In genomic region chr3:169666501-169667379, GRCh38 we compare ENCODE assay signal across 15 cellular contexts. TPM values are rescaled to one million over a fixed set of nuclear protein-coding genes. Genes with fewer than 3 reads are reported as not detected.
DNase-seq lines count a peak whose midpoint lies in the region; ATAC-seq and TF ChIP-seq lines count a peak whose summit lies in the region.
"Had no signal": no experiment of that assay in that cellular context is flagged by ENCODE, and none has a peak within 500 bp of the region (broad histone marks: within the 10 kb centered on the region; RNA-seq: fewer than 3 reads in every experiment).

No MANE protein-coding gene starts in this region.

- H3K4me3 ChIP-seq in cardiac muscle cell (peak overlapping the region; percentile 17), mesenchymal stem cell (ENCODE audit: insufficient read depth in 1 of 2, low read depth in 1 of 2, low read length in 2 of 2) (no peak overlapping the region), aorta (ENCODE audit: low read length in 2 of 2) (peak overlapping the region; percentile 33 to 64)
- H3K4me3 ChIP-seq: SK-N-MC, skin epidermis, uterus had no signal

- H2BK12ac ChIP-seq in mesenchymal stem cell (ENCODE audit: low read length in 2 of 2): no peak overlapping the region

- peaks cover 6% of the 10 kb centered on the region for H3K4me1 ChIP-seq in cardiac muscle cell (ENCODE audit: low read depth)
- H3K4me1 ChIP-seq in mesenchymal stem cell (ENCODE audit: control insufficient read depth, insufficient read depth, low read depth, low read length): peaks cover 22% of the 10 kb centered on the region
- no peaks in the 10 kb centered on the region for H3K4me1 ChIP-seq in aorta (ENCODE audit: control insufficient read depth in 1 of 2, insufficient read depth in 2 of 2, low read length in 2 of 2)

- H3K4me2 ChIP-seq in mesenchymal stem cell (ENCODE audit: low read length, poor library complexity, severe bottlenecking): no peak overlapping the region

- no peak overlapping the region for H4K8ac ChIP-seq in mesenchymal stem cell (ENCODE audit: low read length)

- H3K9me3 ChIP-seq in cardiac muscle cell (ENCODE audit: low read depth) (no peaks in the 10 kb centered on the region), mesenchymal stem cell (ENCODE audit: control insufficient read depth, low read length) (peaks cover 9% of the 10 kb centered on the region), aorta (ENCODE audit: control insufficient read depth, low read length) (no peaks in the 10 kb centered on the region)
- H3K9me3 ChIP-seq: uterus had no signal

- H2BK120ac ChIP-seq in mesenchymal stem cell (ENCODE audit: low read depth, low read length): no peak overlapping the region

- H3K23ac ChIP-seq in mesenchymal stem cell (ENCODE audit: low read length in 2 of 2): no peak overlapping the region

- H3K27me3 ChIP-seq in cardiac muscle cell (peaks cover 73% of the 10 kb centered on the region), mesenchymal stem cell (ENCODE audit: control insufficient read depth in 1 of 2, insufficient read depth in 1 of 2, low read length in 2 of 2) (peaks cover 60 to 91% of the 10 kb centered on the region in 2 experiments), aorta (ENCODE audit: control insufficient read depth in 1 of 2, insufficient read depth in 2 of 2, low read length in 1 of 2) (no peaks in the 10 kb centered on the region)

- no peak overlapping the region for H2BK5ac ChIP-seq in mesenchymal stem cell (ENCODE audit: low read depth, low read length, poor library complexity, severe bottlenecking)

- H2AFZ ChIP-seq in mesenchymal stem cell (ENCODE audit: low read depth, low read length): no peak overlapping the region

- TF ChIP-seq CTCF in cardiac muscle cell (IDR thresholded peaks at IDR 0.05; ENCODE audit: low read depth, low read length): no peak

- H2BK15ac ChIP-seq in mesenchymal stem cell (ENCODE audit: low read depth, poor library complexity, severe bottlenecking): peak overlapping the region; percentile 23

- WGBS in mesenchymal stem cell: 1% methylated on average over 27 of the region's 32 CpGs
- 35 to 46% methylated on average over 32 of the region's 32 CpGs for WGBS in aorta, 2 donors

- H3K18ac ChIP-seq in mesenchymal stem cell (ENCODE audit: low read depth in 1 of 2, low read length in 2 of 2): no peak overlapping the region

- no peak overlapping the region for H3K4ac ChIP-seq in mesenchymal stem cell (ENCODE audit: low read depth in 1 of 2, low read length in 2 of 2)

- peak in 1 of 2 donors; percentile 30 for DNase-seq in cardiac muscle cell (ENCODE audit: low read depth in 1 of 2, low spot score in 1 of 2)
- no peak for DNase-seq in Right ventricle myocardium superior
- DNase-seq in ecto neural progenitor cell (ENCODE audit: low spot score): peak; percentile 51
- no peak for DNase-seq in mesenchymal stem cell
- DNase-seq in aorta: no peak
- no peak for DNase-seq in NCI-H82 (lab: John Stamatoyannopoulos, UW)
- DNase-seq: activated CD4-positive, CD25-positive, alpha-beta regulatory T cell; HFFc6; hippocampal formation; uterus had no signal

- ATAC-seq in Right ventricle myocardium superior (ENCODE audit: poor library complexity) (no peak), aorta (ENCODE audit: low FRiP score) (no peak), GM18870 (IDR thresholded peaks at IDR 0.05; ENCODE audit: unreplicated experiment) (no peak), GM21515 (IDR thresholded peaks at IDR 0.05; ENCODE audit: unreplicated experiment) (no peak)
- ATAC-seq: esophagus mucosa had no signal

- no peak overlapping the region for H3K14ac ChIP-seq in mesenchymal stem cell (ENCODE audit: low read length in 2 of 2)

- H3K79me1 ChIP-seq in mesenchymal stem cell (replicated peaks; ENCODE audit: low read length, poor library complexity, severe bottlenecking): no peaks in the 10 kb centered on the region

- no peak overlapping the region for H2AK5ac ChIP-seq in mesenchymal stem cell (ENCODE audit: low read length, severe bottlenecking)

- H3K9ac ChIP-seq in mesenchymal stem cell (ENCODE audit: low read length): no peak overlapping the region

- H4K91ac ChIP-seq in mesenchymal stem cell (ENCODE audit: low read length): no peak overlapping the region

- no peaks in the 10 kb centered on the region for H3K36me3 ChIP-seq in cardiac muscle cell
- no peaks in the 10 kb centered on the region for H3K36me3 ChIP-seq in mesenchymal stem cell (ENCODE audit: control insufficient read depth in 1 of 2, insufficient read depth in 2 of 2, low read depth in 1 of 2, low read length in 2 of 2)
- H3K36me3 ChIP-seq in aorta (ENCODE audit: control insufficient read depth in 1 of 2, insufficient read depth in 2 of 2, low read length in 1 of 2): no peaks in the 10 kb centered on the region
- H3K36me3 ChIP-seq: uterus had no signal

- H3K27ac ChIP-seq in cardiac muscle cell (no peak overlapping the region), mesenchymal stem cell (ENCODE audit: low read length, poor library complexity, severe bottlenecking) (no peak overlapping the region), aorta (ENCODE audit: low read depth in 1 of 2, low read length in 2 of 2) (peak overlapping the region; percentile 10 to 50)
- H3K27ac ChIP-seq: SK-N-MC, skin epidermis, uterus had no signal

- intact Hi-C loops in Right ventricle myocardium superior (cut with DNase I) (loop anchor here (10.0 kb wide), 1 partner anchor 622 kb away; no protein-coding TSS in a partner anchor), aorta (cut with DNase I) (loop anchor here (5.0 to 10.0 kb wide), 6 partner anchors 101 to 624 kb away; partner anchors contain the start of genes ACTRT3 (in 1 of the 2) and TERC (in 1 of the 2))

RNA-seq across cellular contexts. Expression of gene MECOM, which starts 3.2 kb away (rescaled TPM):
- total RNA-seq in cardiac muscle cell (10.4 and 10.9 TPM in 2 replicates), Right ventricle myocardium superior (15.5 TPM), aorta (10 to 100 TPM; 36.5 to 73.7 TPM)
- polyA plus RNA-seq in cardiac muscle cell (6.1 and 11.1 TPM in 2 replicates), aorta (10 to 100 TPM in 1 of 2 donors, 1 to 10 TPM in 1; 9.8 to 11.9 TPM)
- polyA plus RNA-seq in mesenchymal stem cell (2013, experiment 1 of 2): 0.54 TPM
- 0.22 TPM for polyA plus RNA-seq in mesenchymal stem cell (2013, experiment 2 of 2)

Comparison
In these comparisons a context has a peak if more than half of its experiments do, and no peak if none do; other contexts are left out.
1. H3K27ac ChIP-seq: peak in aorta (2 of 2); none in cardiac muscle cell (single experiment) and mesenchymal stem cell (single experiment).
2. H3K4me3 ChIP-seq: peak in cardiac muscle cell (single experiment) and aorta (2 of 2); none in mesenchymal stem cell (0 of 2).